Comparison of ENCODE assay signal across 1 cellular context in the genomic region with DNA sequence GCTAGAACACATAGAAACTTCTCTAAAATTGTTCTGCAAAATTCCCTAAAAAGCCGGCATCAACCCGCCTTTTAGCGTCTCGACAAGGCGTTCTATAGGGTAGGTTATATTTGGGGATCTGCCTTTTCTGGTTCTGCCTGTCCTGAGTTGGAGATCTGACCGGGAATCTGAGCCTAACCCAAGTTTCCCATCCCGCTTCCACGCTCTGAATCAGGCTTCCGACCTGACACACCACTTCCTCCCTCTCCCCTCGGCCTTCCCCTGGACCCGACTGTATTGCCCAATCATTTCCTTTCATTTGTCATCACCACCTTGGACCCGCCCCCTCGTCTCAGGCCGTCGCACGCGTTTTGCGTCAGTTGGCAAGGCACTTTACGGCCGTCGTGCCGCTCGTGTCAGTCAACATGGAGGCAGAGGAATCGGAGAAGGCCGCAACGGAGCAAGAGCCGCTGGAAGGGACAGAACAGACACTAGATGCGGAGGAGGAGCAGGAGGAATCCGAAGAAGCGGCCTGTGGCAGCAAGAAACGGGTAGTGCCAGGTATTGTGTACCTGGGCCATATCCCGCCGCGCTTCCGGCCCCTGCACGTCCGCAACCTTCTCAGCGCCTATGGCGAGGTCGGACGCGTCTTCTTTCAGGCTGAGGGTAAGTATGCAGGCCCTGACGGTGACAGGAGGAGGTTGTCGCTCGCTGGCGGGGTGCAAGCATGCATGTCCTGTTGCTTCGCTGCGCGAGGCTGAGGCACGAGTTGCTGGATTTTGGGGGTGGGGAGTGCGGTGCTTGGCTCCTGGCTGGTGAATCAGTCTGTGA.
A peak's percentile ranks its signal among the peaks of the same experiment; 100 is the strongest.
TF ChIP-seq lines count a peak whose summit lies in the region.

A gene (plus strand): TSS at position 375 of the 810 bp plus-strand sequence. CDS start 30 bp downstream, at position 405.

TF ChIP-seq in K562, 482 proteins besides CTCF, POLR2A, EP300 and RAD21 (continued from another document and continues in another):
- TF ChIP-seq, protein P1, sequence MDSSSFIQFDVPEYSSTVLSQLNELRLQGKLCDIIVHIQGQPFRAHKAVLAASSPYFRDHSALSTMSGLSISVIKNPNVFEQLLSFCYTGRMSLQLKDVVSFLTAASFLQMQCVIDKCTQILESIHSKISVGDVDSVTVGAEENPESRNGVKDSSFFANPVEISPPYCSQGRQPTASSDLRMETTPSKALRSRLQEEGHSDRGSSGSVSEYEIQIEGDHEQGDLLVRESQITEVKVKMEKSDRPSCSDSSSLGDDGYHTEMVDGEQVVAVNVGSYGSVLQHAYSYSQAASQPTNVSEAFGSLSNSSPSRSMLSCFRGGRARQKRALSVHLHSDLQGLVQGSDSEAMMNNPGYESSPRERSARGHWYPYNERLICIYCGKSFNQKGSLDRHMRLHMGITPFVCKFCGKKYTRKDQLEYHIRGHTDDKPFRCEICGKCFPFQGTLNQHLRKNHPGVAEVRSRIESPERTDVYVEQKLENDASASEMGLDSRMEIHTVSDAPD (CRISPR knock-in tag; IDR thresholded peaks at IDR 0.05) = no peak
- TF ChIP-seq ELF2 (CRISPR knock-in tag; IDR thresholded peaks at IDR 0.05) = peak; percentile 80
- TF ChIP-seq L3MBTL2 (IDR thresholded peaks at IDR 0.05) = peak; percentile 47
- TF ChIP-seq NCOA2 (IDR thresholded peaks at IDR 0.05; ENCODE audit: partially characterized antibody in 2 of 2) = no peak
- no peak for TF ChIP-seq ZNF76 (CRISPR knock-in tag; IDR thresholded peaks at IDR 0.05; ENCODE audit: borderline replicate concordance)
- TF ChIP-seq EGR1 (conservative IDR thresholded peaks at IDR 0.05) = peak; percentile 78
- no peak for TF ChIP-seq NFIX (CRISPR knock-in tag; IDR thresholded peaks at IDR 0.05; ENCODE audit: low read depth)
- TF ChIP-seq ZFP30 (CRISPR knock-in tag; IDR thresholded peaks at IDR 0.05; ENCODE audit: borderline replicate concordance) = no peak
- TF ChIP-seq PCBP2 (IDR thresholded peaks at IDR 0.05; ENCODE audit: low read depth, low read length, poor library complexity, severe bottlenecking) = no peak
- TF ChIP-seq JUNB (CRISPR knock-in tag; conservative IDR thresholded peaks at IDR 0.05) = no peak
- peak; percentile 83 for TF ChIP-seq JUND (IDR thresholded peaks at IDR 0.05; ENCODE audit: borderline replicate concordance, low read depth, low read length)
- TF ChIP-seq JUND (tag; IDR thresholded peaks at IDR 0.05; ENCODE audit: borderline replicate concordance, low read depth, low read length) = peak; percentile 85; the same call in 2 of the 3 replicates
- no peak for TF ChIP-seq NFYB (IDR thresholded peaks at IDR 0.05; ENCODE audit: extremely low read depth, insufficient read length)
- TF ChIP-seq SRF (CRISPR knock-in tag; IDR thresholded peaks at IDR 0.05) = peak in 1 of 2 experiments; percentile 59; a peak in 1 of 4 replicates
- TF ChIP-seq CAMTA2 (CRISPR knock-in tag; conservative IDR thresholded peaks at IDR 0.05) = no peak
- peak; percentile 23; the same call in 1 of the 2 replicates for TF ChIP-seq TARDBP (IDR thresholded peaks at IDR 0.05)
- no peak for TF ChIP-seq NFE2L1 (tag; IDR thresholded peaks at IDR 0.05; ENCODE audit: borderline replicate concordance, low read depth)
- no peak for TF ChIP-seq FOS (IDR thresholded peaks at IDR 0.05; ENCODE audit: extremely low read depth, insufficient read length)
- TF ChIP-seq, protein P2, sequence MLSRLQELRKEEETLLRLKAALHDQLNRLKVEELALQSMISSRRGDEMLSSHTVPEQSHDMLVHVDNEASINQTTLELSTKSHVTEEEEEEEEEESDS (CRISPR knock-in tag; IDR thresholded peaks at IDR 0.05) = no peak
- TF ChIP-seq SRSF1 (IDR thresholded peaks at IDR 0.05; ENCODE audit: low read depth, low read length) = no peak
- 0 out of 2 replicates have a peak, but pooled peaks have one; percentile 33 for TF ChIP-seq KLF1 (tag; IDR thresholded peaks at IDR 0.05)
- TF ChIP-seq SOX6 (IDR thresholded peaks at IDR 0.05) = 0 out of 2 replicates have a peak, but pooled peaks have one; percentile 31
- TF ChIP-seq, protein P3, sequence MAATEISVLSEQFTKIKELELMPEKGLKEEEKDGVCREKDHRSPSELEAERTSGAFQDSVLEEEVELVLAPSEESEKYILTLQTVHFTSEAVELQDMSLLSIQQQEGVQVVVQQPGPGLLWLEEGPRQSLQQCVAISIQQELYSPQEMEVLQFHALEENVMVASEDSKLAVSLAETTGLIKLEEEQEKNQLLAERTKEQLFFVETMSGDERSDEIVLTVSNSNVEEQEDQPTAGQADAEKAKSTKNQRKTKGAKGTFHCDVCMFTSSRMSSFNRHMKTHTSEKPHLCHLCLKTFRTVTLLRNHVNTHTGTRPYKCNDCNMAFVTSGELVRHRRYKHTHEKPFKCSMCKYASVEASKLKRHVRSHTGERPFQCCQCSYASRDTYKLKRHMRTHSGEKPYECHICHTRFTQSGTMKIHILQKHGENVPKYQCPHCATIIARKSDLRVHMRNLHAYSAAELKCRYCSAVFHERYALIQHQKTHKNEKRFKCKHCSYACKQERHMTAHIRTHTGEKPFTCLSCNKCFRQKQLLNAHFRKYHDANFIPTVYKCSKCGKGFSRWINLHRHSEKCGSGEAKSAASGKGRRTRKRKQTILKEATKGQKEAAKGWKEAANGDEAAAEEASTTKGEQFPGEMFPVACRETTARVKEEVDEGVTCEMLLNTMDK (IDR thresholded peaks at IDR 0.05; ENCODE audit: borderline replicate concordance, insufficient read depth, low read depth, low read length, poor library complexity, severe bottlenecking) = no peak
- TF ChIP-seq, protein P4, sequence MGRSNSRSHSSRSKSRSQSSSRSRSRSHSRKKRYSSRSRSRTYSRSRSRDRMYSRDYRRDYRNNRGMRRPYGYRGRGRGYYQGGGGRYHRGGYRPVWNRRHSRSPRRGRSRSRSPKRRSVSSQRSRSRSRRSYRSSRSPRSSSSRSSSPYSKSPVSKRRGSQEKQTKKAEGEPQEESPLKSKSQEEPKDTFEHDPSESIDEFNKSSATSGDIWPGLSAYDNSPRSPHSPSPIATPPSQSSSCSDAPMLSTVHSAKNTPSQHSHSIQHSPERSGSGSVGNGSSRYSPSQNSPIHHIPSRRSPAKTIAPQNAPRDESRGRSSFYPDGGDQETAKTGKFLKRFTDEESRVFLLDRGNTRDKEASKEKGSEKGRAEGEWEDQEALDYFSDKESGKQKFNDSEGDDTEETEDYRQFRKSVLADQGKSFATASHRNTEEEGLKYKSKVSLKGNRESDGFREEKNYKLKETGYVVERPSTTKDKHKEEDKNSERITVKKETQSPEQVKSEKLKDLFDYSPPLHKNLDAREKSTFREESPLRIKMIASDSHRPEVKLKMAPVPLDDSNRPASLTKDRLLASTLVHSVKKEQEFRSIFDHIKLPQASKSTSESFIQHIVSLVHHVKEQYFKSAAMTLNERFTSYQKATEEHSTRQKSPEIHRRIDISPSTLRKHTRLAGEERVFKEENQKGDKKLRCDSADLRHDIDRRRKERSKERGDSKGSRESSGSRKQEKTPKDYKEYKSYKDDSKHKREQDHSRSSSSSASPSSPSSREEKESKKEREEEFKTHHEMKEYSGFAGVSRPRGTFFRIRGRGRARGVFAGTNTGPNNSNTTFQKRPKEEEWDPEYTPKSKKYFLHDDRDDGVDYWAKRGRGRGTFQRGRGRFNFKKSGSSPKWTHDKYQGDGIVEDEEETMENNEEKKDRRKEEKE (IDR thresholded peaks at IDR 0.05; ENCODE audit: borderline replicate concordance in 1 of 2, control insufficient read depth in 1 of 2, low read depth in 2 of 2, low read length in 1 of 2) = no peak
- peak; percentile 97 for TF ChIP-seq POLR2B (IDR thresholded peaks at IDR 0.05; ENCODE audit: low read depth, partially characterized antibody)
- 0 out of 2 replicates have a peak, but pooled peaks have one; percentile 58 for TF ChIP-seq TCF7 (IDR thresholded peaks at IDR 0.05; ENCODE audit: borderline replicate concordance)
- TF ChIP-seq, protein P5, sequence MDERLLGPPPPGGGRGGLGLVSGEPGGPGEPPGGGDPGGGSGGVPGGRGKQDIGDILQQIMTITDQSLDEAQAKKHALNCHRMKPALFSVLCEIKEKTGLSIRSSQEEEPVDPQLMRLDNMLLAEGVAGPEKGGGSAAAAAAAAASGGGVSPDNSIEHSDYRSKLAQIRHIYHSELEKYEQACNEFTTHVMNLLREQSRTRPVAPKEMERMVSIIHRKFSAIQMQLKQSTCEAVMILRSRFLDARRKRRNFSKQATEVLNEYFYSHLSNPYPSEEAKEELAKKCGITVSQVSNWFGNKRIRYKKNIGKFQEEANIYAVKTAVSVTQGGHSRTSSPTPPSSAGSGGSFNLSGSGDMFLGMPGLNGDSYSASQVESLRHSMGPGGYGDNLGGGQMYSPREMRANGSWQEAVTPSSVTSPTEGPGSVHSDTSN (CRISPR knock-in tag; IDR thresholded peaks at IDR 0.05; ENCODE audit: low read depth) = peak; percentile 68; the same call in 1 of the 2 replicates
- TF ChIP-seq, protein P5 (tag; conservative IDR thresholded peaks at IDR 0.05; ENCODE audit: low read depth) = peak; percentile 95
- TF ChIP-seq, protein P6, sequence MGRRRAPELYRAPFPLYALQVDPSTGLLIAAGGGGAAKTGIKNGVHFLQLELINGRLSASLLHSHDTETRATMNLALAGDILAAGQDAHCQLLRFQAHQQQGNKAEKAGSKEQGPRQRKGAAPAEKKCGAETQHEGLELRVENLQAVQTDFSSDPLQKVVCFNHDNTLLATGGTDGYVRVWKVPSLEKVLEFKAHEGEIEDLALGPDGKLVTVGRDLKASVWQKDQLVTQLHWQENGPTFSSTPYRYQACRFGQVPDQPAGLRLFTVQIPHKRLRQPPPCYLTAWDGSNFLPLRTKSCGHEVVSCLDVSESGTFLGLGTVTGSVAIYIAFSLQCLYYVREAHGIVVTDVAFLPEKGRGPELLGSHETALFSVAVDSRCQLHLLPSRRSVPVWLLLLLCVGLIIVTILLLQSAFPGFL (CRISPR knock-in tag; IDR thresholded peaks at IDR 0.05) = no peak
- no peak for TF ChIP-seq COPS2 (conservative IDR thresholded peaks at IDR 0.05)
- TF ChIP-seq, protein P7, sequence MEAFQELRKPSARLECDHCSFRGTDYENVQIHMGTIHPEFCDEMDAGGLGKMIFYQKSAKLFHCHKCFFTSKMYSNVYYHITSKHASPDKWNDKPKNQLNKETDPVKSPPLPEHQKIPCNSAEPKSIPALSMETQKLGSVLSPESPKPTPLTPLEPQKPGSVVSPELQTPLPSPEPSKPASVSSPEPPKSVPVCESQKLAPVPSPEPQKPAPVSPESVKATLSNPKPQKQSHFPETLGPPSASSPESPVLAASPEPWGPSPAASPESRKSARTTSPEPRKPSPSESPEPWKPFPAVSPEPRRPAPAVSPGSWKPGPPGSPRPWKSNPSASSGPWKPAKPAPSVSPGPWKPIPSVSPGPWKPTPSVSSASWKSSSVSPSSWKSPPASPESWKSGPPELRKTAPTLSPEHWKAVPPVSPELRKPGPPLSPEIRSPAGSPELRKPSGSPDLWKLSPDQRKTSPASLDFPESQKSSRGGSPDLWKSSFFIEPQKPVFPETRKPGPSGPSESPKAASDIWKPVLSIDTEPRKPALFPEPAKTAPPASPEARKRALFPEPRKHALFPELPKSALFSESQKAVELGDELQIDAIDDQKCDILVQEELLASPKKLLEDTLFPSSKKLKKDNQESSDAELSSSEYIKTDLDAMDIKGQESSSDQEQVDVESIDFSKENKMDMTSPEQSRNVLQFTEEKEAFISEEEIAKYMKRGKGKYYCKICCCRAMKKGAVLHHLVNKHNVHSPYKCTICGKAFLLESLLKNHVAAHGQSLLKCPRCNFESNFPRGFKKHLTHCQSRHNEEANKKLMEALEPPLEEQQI (IDR thresholded peaks at IDR 0.05) = peak; percentile 29; the same call in 1 of the 2 replicates
- peak; percentile 90 for TF ChIP-seq HNRNPLL (IDR thresholded peaks at IDR 0.05; ENCODE audit: low read depth, low read length, poor library complexity, severe bottlenecking)
- TF ChIP-seq SMARCC2 (IDR thresholded peaks at IDR 0.05; ENCODE audit: low read depth) = no peak
- TF ChIP-seq SMAD3 (CRISPR knock-in tag; conservative IDR thresholded peaks at IDR 0.05) = no peak
- TF ChIP-seq FOXM1 (IDR thresholded peaks at IDR 0.05; ENCODE audit: low read depth) = no peak
- 0 out of 2 replicates have a peak, but pooled peaks have one; percentile 18 for TF ChIP-seq FOXM1 (CRISPR knock-in tag; IDR thresholded peaks at IDR 0.05; ENCODE audit: low read depth)
- TF ChIP-seq FOXJ3 (CRISPR knock-in tag; IDR thresholded peaks at IDR 0.05) = no peak
- TF ChIP-seq, protein P8, sequence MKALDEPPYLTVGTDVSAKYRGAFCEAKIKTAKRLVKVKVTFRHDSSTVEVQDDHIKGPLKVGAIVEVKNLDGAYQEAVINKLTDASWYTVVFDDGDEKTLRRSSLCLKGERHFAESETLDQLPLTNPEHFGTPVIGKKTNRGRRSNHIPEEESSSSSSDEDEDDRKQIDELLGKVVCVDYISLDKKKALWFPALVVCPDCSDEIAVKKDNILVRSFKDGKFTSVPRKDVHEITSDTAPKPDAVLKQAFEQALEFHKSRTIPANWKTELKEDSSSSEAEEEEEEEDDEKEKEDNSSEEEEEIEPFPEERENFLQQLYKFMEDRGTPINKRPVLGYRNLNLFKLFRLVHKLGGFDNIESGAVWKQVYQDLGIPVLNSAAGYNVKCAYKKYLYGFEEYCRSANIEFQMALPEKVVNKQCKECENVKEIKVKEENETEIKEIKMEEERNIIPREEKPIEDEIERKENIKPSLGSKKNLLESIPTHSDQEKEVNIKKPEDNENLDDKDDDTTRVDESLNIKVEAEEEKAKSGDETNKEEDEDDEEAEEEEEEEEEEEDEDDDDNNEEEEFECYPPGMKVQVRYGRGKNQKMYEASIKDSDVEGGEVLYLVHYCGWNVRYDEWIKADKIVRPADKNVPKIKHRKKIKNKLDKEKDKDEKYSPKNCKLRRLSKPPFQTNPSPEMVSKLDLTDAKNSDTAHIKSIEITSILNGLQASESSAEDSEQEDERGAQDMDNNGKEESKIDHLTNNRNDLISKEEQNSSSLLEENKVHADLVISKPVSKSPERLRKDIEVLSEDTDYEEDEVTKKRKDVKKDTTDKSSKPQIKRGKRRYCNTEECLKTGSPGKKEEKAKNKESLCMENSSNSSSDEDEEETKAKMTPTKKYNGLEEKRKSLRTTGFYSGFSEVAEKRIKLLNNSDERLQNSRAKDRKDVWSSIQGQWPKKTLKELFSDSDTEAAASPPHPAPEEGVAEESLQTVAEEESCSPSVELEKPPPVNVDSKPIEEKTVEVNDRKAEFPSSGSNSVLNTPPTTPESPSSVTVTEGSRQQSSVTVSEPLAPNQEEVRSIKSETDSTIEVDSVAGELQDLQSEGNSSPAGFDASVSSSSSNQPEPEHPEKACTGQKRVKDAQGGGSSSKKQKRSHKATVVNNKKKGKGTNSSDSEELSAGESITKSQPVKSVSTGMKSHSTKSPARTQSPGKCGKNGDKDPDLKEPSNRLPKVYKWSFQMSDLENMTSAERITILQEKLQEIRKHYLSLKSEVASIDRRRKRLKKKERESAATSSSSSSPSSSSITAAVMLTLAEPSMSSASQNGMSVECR (CRISPR knock-in tag; IDR thresholded peaks at IDR 0.05) = peak; percentile 91
- TF ChIP-seq FOXK2 (conservative IDR thresholded peaks at IDR 0.05 in 1 of 2, IDR thresholded peaks at IDR 0.05 in 1 of 2; ENCODE audit: low read depth in 2 of 2) = peak; percentile 99 to 100
- no peak for TF ChIP-seq CBX8 (IDR thresholded peaks at IDR 0.05; ENCODE audit: borderline replicate concordance, extremely low read depth, low read depth, low read length, poor library complexity, severe bottlenecking)
- no peak for TF ChIP-seq ZNF707 (CRISPR knock-in tag; conservative IDR thresholded peaks at IDR 0.05)
- TF ChIP-seq ZNF239 (CRISPR knock-in tag; IDR thresholded peaks at IDR 0.05) = no peak
- TF ChIP-seq LCOR (CRISPR knock-in tag; IDR thresholded peaks at IDR 0.05) = peak; percentile 77; the same call in 1 of the 2 replicates
